19 cellular contexts compared by ENCODE assay signal in genomic region chr4:153452661-153453378, GRCh38. TPM values are rescaled to one million over a fixed set of nuclear protein-coding genes. Genes with fewer than 3 reads are reported as not detected.
DNase-seq lines count a peak whose midpoint lies in the region; FAIRE-seq and TF ChIP-seq lines count a peak whose summit lies in the region.
"Had no signal": no experiment of that assay in that cellular context is flagged by ENCODE, and none has a peak within 500 bp of the region (broad histone marks: within the 10 kb centered on the region; RNA-seq: fewer than 3 reads in every experiment).

No MANE protein-coding gene starts in this region.

- H3K9me2 ChIP-seq in Loucy (replicated peaks; ENCODE audit: low read depth, low read length), result no peaks in the 10 kb centered on the region

- FAIRE-seq in bronchial epithelial cell (lab: Jason Lieb, UNC), result peak; percentile 58
- no peak for FAIRE-seq in frontal cortex (lab: Jason Lieb, UNC)
- FAIRE-seq: GM12891 had no signal

- peak overlapping the region; percentile 34; the same call in 1 of the 2 replicates for H2AFZ ChIP-seq in Loucy (ENCODE audit: low read length)

- no peaks in the 10 kb centered on the region for H4K20me1 ChIP-seq in BLaER1 treated with 17β-estradiol and CSF1 and Interleukin-3, amounts not matched to agents 10 nM and 100 nM
- no peaks in the 10 kb centered on the region for H4K20me1 ChIP-seq in Loucy (ENCODE audit: insufficient read depth, low read length, poor library complexity, severe bottlenecking)

- H3F3A ChIP-seq in Loucy (ENCODE audit: low read depth), result no peaks in the 10 kb centered on the region

- H3K79me2 ChIP-seq in Loucy (ENCODE audit: insufficient read depth, low read length), result no peaks in the 10 kb centered on the region

- intact Hi-C loops in uterus (cut with DNase I; ENCODE audit: low total_unique reads), result no loop called here

- no peak for TF ChIP-seq POLR2A in uterus (IDR thresholded peaks at IDR 0.05)

- H3K9ac ChIP-seq in BLaER1 treated with 17β-estradiol and CSF1 and Interleukin-3, amounts not matched to agents 10 nM and 100 nM, result no peak overlapping the region
- no peak overlapping the region for H3K9ac ChIP-seq in Loucy (ENCODE audit: low read depth, low read length, poor library complexity, severe bottlenecking)

- no peaks in the 10 kb centered on the region for H3K9me3 ChIP-seq in BLaER1 treated with 17β-estradiol and CSF1 and Interleukin-3, amounts not matched to agents 10 nM and 100 nM (replicated peaks in 1 of 11)
- no peaks in the 10 kb centered on the region for H3K9me3 ChIP-seq in Loucy (ENCODE audit: insufficient read depth, low read depth, low read length)
- no peaks in the 10 kb centered on the region for H3K9me3 ChIP-seq in neutrophil
- H3K9me3 ChIP-seq in uterus, result no peaks in the 10 kb centered on the region
- H3K9me3 ChIP-seq: left lung, stomach, tibial artery had no signal

- H3K4me2 ChIP-seq in BLaER1 treated with 17β-estradiol and CSF1 and Interleukin-3, amounts not matched to agents 10 nM and 100 nM, result peak overlapping the region in 6 of 11 experiments; percentile 17 to 89 (median 75); a peak in 7 of 22 replicates
- no peak overlapping the region for H3K4me2 ChIP-seq in Loucy (ENCODE audit: low read depth, low read length, poor library complexity, severe bottlenecking)

- H3K27me3 ChIP-seq in BLaER1 treated with 17β-estradiol and CSF1 and Interleukin-3, amounts not matched to agents 10 nM and 100 nM, result no peaks in the 10 kb centered on the region
- H3K27me3 ChIP-seq in Loucy (ENCODE audit: insufficient read depth, low read length, poor library complexity, severe bottlenecking), result no peaks in the 10 kb centered on the region
- no peaks in the 10 kb centered on the region for H3K27me3 ChIP-seq in bronchial epithelial cell (ENCODE audit: control insufficient read depth, insufficient read depth, low read length)
- no peaks in the 10 kb centered on the region for H3K27me3 ChIP-seq in neutrophil
- no peaks in the 10 kb centered on the region for H3K27me3 ChIP-seq in uterus
- H3K27me3 ChIP-seq: left lung, stomach, tibial artery had no signal

- peak overlapping the region in 7 of 11 experiments; percentile 8 to 67 (median 50); a peak in 7 of 22 replicates for H3K27ac ChIP-seq in BLaER1 treated with 17β-estradiol and CSF1 and Interleukin-3, amounts not matched to agents 10 nM and 100 nM
- peak overlapping the region; percentile 84 for H3K27ac ChIP-seq in neutrophil
- H3K27ac ChIP-seq in uterus, result no peak overlapping the region
- H3K27ac ChIP-seq: C4-2B, stomach had no signal

- DNase-seq in bronchial epithelial cell (ENCODE audit: low read depth) (no peak), SW 1271 (lab: John Stamatoyannopoulos, UW) (no peak), frontal cortex (ENCODE audit: low spot score in 2 of 2) (no peak), uterus (no peak)
- DNase-seq: activated CD4-positive, alpha-beta T cell treated with anti-CD3 and anti-CD28 coated beads, Interleukin-2, amount 50 U/mL, for 4 hours; immature natural killer cell; NCI-H1694 treated with DMSO at 0.1 percent for 48 hours; NCI-H2171 treated with DMSO at 0.1 percent for 48 hours; NCI-H526; NK-92 treated with Interleukin-12 subunit alpha and Interleukin-12 subunit beta, amount 100 ng/mL, for 24 hours; stomach; T-helper 9 cell; tibial artery had no signal

- no peak overlapping the region for H3K4me3 ChIP-seq in BLaER1 treated with 17β-estradiol and CSF1 and Interleukin-3, amounts not matched to agents 10 nM and 100 nM
- H3K4me3 ChIP-seq in Loucy (ENCODE audit: low read length, poor library complexity, severe bottlenecking) (no peak overlapping the region), bronchial epithelial cell (ENCODE audit: low read depth, low read length) (no peak overlapping the region), neutrophil (ENCODE audit: low read depth in 1 of 2, low read length in 1 of 2) (peak overlapping the region in 1 of 2 experiments; percentile 24), uterus (no peak overlapping the region)
- H3K4me3 ChIP-seq: left lung, stomach, tibial artery had no signal

- no peak for TF ChIP-seq CTCF in Loucy (conservative IDR thresholded peaks at IDR 0.05; ENCODE audit: low read length)
- no peak for TF ChIP-seq CTCF in bronchial epithelial cell (IDR thresholded peaks at IDR 0.05; ENCODE audit: insufficient read depth, low read length, severe bottlenecking)
- TF ChIP-seq CTCF in neutrophil (IDR thresholded peaks at IDR 0.05), result no peak
- TF ChIP-seq CTCF in uterus (IDR thresholded peaks at IDR 0.05), result no peak

- peaks cover 23 to 70% (median 53%) of the 10 kb centered on the region in 10 experiments for H3K4me1 ChIP-seq in BLaER1 treated with 17β-estradiol and CSF1 and Interleukin-3, amounts not matched to agents 10 nM and 100 nM
- peaks cover 32% of the 10 kb centered on the region for H3K4me1 ChIP-seq in Loucy (ENCODE audit: insufficient read depth, low read length, poor library complexity, severe bottlenecking)
- H3K4me1 ChIP-seq in neutrophil (ENCODE audit: control insufficient read depth in 1 of 2, insufficient read depth in 1 of 2, low read depth in 1 of 2, low read length in 1 of 2), result peaks cover 67 to 71% of the 10 kb centered on the region in 2 experiments
- H3K4me1 ChIP-seq in uterus, result no peaks in the 10 kb centered on the region

- H3K36me3 ChIP-seq in BLaER1 treated with 17β-estradiol and CSF1 and Interleukin-3, amounts not matched to agents 10 nM and 100 nM, result no peaks in the 10 kb centered on the region
- no peaks in the 10 kb centered on the region for H3K36me3 ChIP-seq in Loucy (ENCODE audit: insufficient read depth, low read length)
- no peaks in the 10 kb centered on the region for H3K36me3 ChIP-seq in bronchial epithelial cell (ENCODE audit: control insufficient read depth, insufficient read depth, low read length)
- no peaks in the 10 kb centered on the region for H3K36me3 ChIP-seq in neutrophil
- H3K36me3 ChIP-seq in uterus, result no peaks in the 10 kb centered on the region
- H3K36me3 ChIP-seq: left lung, stomach, tibial artery had no signal

RNA-seq across cellular contexts. Expression of gene TMEM131L, which starts 13.3 kb away (rescaled TPM):
- 7.9 TPM in 2 replicates for total RNA-seq in bronchial epithelial cell
- total RNA-seq in frontal cortex, result 42.4 TPM
- 10 to 100 TPM in 3 of 4 donors, 1 to 10 TPM in 1; 2.4 to 49.6 (median 18.0) TPM for total RNA-seq in uterus

Comparison
In these comparisons a context has a peak if more than half of its experiments do, and no peak if none do; other contexts are left out.
1. H3K27ac ChIP-seq: peak in BLaER1 treated with 17β-estradiol and CSF1 and Interleukin-3, amounts not matched to agents 10 nM and 100 nM (7 of 11) and neutrophil (single experiment); none in uterus (0 of 2).